ENCODE assay signal across 1 cellular context in the genomic region with DNA sequence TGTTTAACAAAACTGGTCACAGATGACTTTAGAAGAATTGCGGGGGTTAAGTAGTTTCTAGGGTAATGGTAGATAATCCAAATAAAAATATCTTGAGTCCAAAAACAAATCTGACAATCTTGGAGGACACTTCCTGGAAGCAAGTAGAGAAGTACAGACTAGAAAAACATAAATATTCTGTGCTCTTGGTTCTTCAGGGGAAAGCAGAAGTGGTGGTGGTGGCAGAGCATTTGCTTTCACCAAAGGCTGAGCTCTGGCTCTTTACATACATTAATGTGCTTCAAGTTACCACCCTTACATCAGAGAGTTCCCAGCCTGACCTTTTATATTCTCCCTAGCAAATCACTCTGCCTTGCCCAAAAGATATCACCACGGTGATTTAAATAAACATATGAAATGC.
TF ChIP-seq lines count a peak whose summit lies in the region.

No MANE protein-coding gene starts in this region.

TF ChIP-seq in K562, 482 proteins besides CTCF, POLR2A, EP300 and RAD21:
- no peak for TF ChIP-seq XRCC3 (IDR thresholded peaks at IDR 0.05)
- TF ChIP-seq SPI1 (IDR thresholded peaks at IDR 0.05; ENCODE audit: borderline replicate concordance, low read depth, low read length): peak; percentile 66; the same call in 1 of the 2 replicates
